ENCODE assay signal across 13 cellular contexts in the genomic region with DNA sequence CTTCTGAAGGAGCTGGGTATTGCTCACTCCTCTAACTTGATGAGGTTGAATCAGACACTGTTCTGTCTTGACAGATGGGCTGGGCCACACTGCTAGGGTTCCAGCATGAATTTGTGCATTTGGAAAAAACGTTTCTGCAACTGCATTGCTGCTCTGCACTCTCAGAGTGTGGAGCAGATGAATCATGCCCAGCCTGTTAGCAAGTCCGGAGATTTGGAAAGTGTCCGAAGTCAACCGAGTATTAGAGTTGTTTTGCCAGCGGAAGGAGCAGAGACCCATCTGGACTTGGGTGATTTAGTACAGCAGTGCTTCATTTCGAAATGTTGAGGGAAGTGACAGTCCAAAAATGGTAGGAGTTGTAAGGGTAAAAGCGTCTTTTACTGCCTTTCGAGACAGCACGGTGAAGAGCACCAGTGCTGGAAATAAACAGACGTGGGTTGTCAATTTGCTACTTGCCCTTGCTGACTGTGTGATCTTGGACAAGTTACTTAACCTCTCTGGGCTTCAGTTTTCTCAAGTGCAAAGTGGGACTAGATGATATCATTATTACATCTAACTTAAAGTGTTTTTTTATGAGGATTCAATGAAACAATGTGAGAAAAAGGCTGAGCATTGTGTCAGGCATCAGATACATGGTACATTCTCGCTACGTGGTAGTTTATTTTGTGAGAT.
DNase-seq lines count a peak whose midpoint lies in the region; ATAC-seq and TF ChIP-seq lines count a peak whose summit lies in the region.
"Had no signal": no experiment of that assay in that cellular context is flagged by ENCODE, and none has a peak within 500 bp of the region (broad histone marks: within the 10 kb centered on the region; RNA-seq: fewer than 3 reads in every experiment).

No MANE protein-coding gene starts in this region.

- in situ Hi-C loops in astrocyte of the cerebellum (cut with HindIII; ENCODE audit: low sequenced_read_pairs): no loop called here

- H3K27me3 ChIP-seq in uterus: no peaks in the 10 kb centered on the region

- no peaks in the 10 kb centered on the region for H3K36me3 ChIP-seq in uterus

- TF ChIP-seq CTCF in astrocyte of the cerebellum (IDR thresholded peaks at IDR 0.05; ENCODE audit: low read depth, low read length, missing control alignments) (no peak), uterus (IDR thresholded peaks at IDR 0.05) (no peak)

- peak; percentile 9 for DNase-seq in activated T-cell treated with anti-CD3 and anti-CD28 coated beads, Interleukin-2, amount 50 U/mL, for 24 hours
- DNase-seq in activated T-cell treated with anti-CD3 and anti-CD28 coated beads, Interleukin-2, amount 50 U/mL, for 48 hours: no peak
- DNase-seq in astrocyte of the cerebellum (ENCODE audit: low read depth) (peak; percentile 59), islet precursor cell (peak; percentile 85), uterus (peak; percentile 68 to 87), NCI-H1694 treated with DMSO at 0.1 percent for 48 hours (lab: John Stamatoyannopoulos, UW) (no peak)
- DNase-seq: stimulated activated CD4-positive, alpha-beta T cell treated with anti-CD3 and anti-CD28 coated beads, Interleukin-4, amount 100 ng/mL, for 4 hours had no signal

- H3K27me3 Mint-ChIP-seq in activated T-cell treated with anti-CD3 and anti-CD28 coated beads, Interleukin-2, amount 50 U/mL, for 24 hours: no peaks in the 10 kb centered on the region
- H3K27me3 Mint-ChIP-seq: central memory CD8-positive, alpha-beta T cell had no signal

- no peak overlapping the region for H3K4me3 ChIP-seq in astrocyte of the cerebellum (ENCODE audit: low read depth, low read length)
- no peak overlapping the region for H3K4me3 ChIP-seq in uterus

- ATAC-seq in HG03108 (IDR thresholded peaks at IDR 0.05; ENCODE audit: unreplicated experiment) (no peak), GM18498 (IDR thresholded peaks at IDR 0.05; ENCODE audit: unreplicated experiment) (no peak)
- ATAC-seq: left lobe of liver had no signal

- H3K27ac Mint-ChIP-seq in activated T-cell treated with anti-CD3 and anti-CD28 coated beads, Interleukin-2, amount 50 U/mL, for 24 hours: peak overlapping the region; percentile 5

- no peaks in the 10 kb centered on the region for H3K9me3 Mint-ChIP-seq in activated T-cell treated with anti-CD3 and anti-CD28 coated beads, Interleukin-2, amount 50 U/mL, for 24 hours
- H3K9me3 Mint-ChIP-seq: central memory CD8-positive, alpha-beta T cell had no signal

- H3K9me3 ChIP-seq in uterus: no peaks in the 10 kb centered on the region

- intact Hi-C loops in uterus (cut with DNase I; ENCODE audit: low total_unique reads): no loop called here

- H3K36me3 Mint-ChIP-seq in activated T-cell treated with anti-CD3 and anti-CD28 coated beads, Interleukin-2, amount 50 U/mL, for 24 hours (ENCODE audit: low read depth): peaks cover 4% of the 10 kb centered on the region

- H3K4me1 Mint-ChIP-seq in activated T-cell treated with anti-CD3 and anti-CD28 coated beads, Interleukin-2, amount 50 U/mL, for 24 hours (ENCODE audit: low read depth): peaks cover 56% of the 10 kb centered on the region

- peak overlapping the region; percentile 70 to 74 for H3K27ac ChIP-seq in uterus
- H3K27ac ChIP-seq: 22Rv1, VCaP had no signal

- TF ChIP-seq POLR2A in uterus (IDR thresholded peaks at IDR 0.05): no peak

- H3K4me3 Mint-ChIP-seq in activated T-cell treated with anti-CD3 and anti-CD28 coated beads, Interleukin-2, amount 50 U/mL, for 24 hours: no peak overlapping the region
- H3K4me3 Mint-ChIP-seq: central memory CD8-positive, alpha-beta T cell had no signal

- peaks cover 11 to 18% of the 10 kb centered on the region in 2 donors for H3K4me1 ChIP-seq in uterus

Comparison
In these comparisons a context has a peak if more than half of its experiments do, and no peak if none do; other contexts are left out.
1. DNase-seq: peak in activated T-cell treated with anti-CD3 and anti-CD28 coated beads, Interleukin-2, amount 50 U/mL, for 24 hours (single experiment), astrocyte of the cerebellum (single experiment), islet precursor cell (single experiment) and uterus (2 of 2); none in activated T-cell treated with anti-CD3 and anti-CD28 coated beads, Interleukin-2, amount 50 U/mL, for 48 hours (0 of 2) and NCI-H1694 treated with DMSO at 0.1 percent for 48 hours (single experiment).